Comparison of ENCODE assay signal across 18 cellular contexts in the genomic region with DNA sequence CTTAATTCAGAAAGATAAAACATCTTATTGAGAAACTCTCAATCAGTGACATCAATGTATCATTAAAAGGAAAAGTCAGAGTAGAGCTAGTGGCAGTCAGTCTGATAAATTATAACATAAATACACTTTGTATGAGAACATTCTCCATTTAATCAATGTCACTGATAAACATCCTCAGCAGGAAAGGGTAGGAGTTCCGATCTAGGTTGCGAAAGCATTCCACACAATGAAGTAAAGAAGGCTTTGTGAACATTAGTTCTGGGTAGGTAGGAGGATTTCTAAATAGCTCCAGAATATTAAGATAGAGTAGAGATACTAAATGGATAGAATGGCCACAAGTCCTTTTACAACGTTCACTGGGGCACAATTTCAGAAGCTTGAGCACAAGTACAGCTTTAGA.
DNase-seq lines count a peak whose midpoint lies in the region; ATAC-seq and TF ChIP-seq lines count a peak whose summit lies in the region.
"Had no signal": no experiment of that assay in that cellular context is flagged by ENCODE, and none has a peak within 500 bp of the region (broad histone marks: within the 10 kb centered on the region; RNA-seq: fewer than 3 reads in every experiment).

No MANE protein-coding gene starts in this region.

- H3K27me3 ChIP-seq in lower lobe of right lung (ENCODE audit: low read depth): no peaks in the 10 kb centered on the region
- H3K27me3 ChIP-seq: BLaER1 treated with 17β-estradiol and CSF1 and Interleukin-3, amounts not matched to agents 10 nM and 100 nM had no signal

- no peaks in the 10 kb centered on the region for H3K36me3 ChIP-seq in lower lobe of right lung
- H3K36me3 ChIP-seq: BLaER1 treated with 17β-estradiol and CSF1 and Interleukin-3, amounts not matched to agents 10 nM and 100 nM had no signal

- no peaks in the 10 kb centered on the region for H3K4me1 ChIP-seq in lower lobe of right lung
- H3K4me1 ChIP-seq: BLaER1 treated with 17β-estradiol and CSF1 and Interleukin-3, amounts not matched to agents 10 nM and 100 nM; Caco-2 had no signal

- H3K27ac ChIP-seq in lower lobe of right lung: peak overlapping the region; percentile 2
- H3K27ac ChIP-seq: BLaER1 treated with 17β-estradiol and CSF1 and Interleukin-3, amounts not matched to agents 10 nM and 100 nM; C4-2B had no signal

- H3K4me3 ChIP-seq in fibroblast of pulmonary artery (replicated peaks; ENCODE audit: low read depth, low read length): no peak overlapping the region
- no peak overlapping the region for H3K4me3 ChIP-seq in lower lobe of right lung
- H3K4me3 ChIP-seq: BLaER1 treated with 17β-estradiol and CSF1 and Interleukin-3, amounts not matched to agents 10 nM and 100 nM had no signal

- TF ChIP-seq CTCF in fibroblast of pulmonary artery (IDR thresholded peaks at IDR 0.05; ENCODE audit: low read length, missing control alignments) (no peak), lower lobe of right lung (IDR thresholded peaks at IDR 0.05) (no peak)

- ATAC-seq in lower lobe of right lung (no peak), GM19324 (IDR thresholded peaks at IDR 0.05; ENCODE audit: low FRiP score, unreplicated experiment) (no peak), GM19035 (IDR thresholded peaks at IDR 0.05; ENCODE audit: unreplicated experiment) (no peak)
- ATAC-seq: CD8-positive, alpha-beta T cell had no signal

- intact Hi-C loops in lower lobe of right lung (cut with DNase I): no loop called here

- DNase-seq in HuH-7 (ENCODE audit: low spot score) (peak; percentile 15), amniotic epithelial cell (ENCODE audit: low read depth) (peak; percentile 46), fibroblast of pulmonary artery (ENCODE audit: low read depth) (peak; percentile 17), lower lobe of right lung (no peak), inferior parietal cortex (ENCODE audit: extremely low spot score) (no peak), putamen (ENCODE audit: low spot score) (no peak)
- DNase-seq: 8988T; AML-193; Caco-2; Calu3; CD4-positive, alpha-beta T cell; CD8-positive, alpha-beta T cell; DMS79 treated with DMSO at 0.1 percent for 48 hours; GF-D8 had no signal

- H3K9me3 ChIP-seq in lower lobe of right lung: no peaks in the 10 kb centered on the region
- H3K9me3 ChIP-seq: Caco-2 had no signal

Comparison
In these comparisons a context has a peak if more than half of its experiments do, and no peak if none do; other contexts are left out.
1. DNase-seq: peak in HuH-7 (single experiment), amniotic epithelial cell (single experiment) and fibroblast of pulmonary artery (single experiment); none in lower lobe of right lung (single experiment), inferior parietal cortex (single experiment) and putamen (single experiment).